In the genomic region with DNA sequence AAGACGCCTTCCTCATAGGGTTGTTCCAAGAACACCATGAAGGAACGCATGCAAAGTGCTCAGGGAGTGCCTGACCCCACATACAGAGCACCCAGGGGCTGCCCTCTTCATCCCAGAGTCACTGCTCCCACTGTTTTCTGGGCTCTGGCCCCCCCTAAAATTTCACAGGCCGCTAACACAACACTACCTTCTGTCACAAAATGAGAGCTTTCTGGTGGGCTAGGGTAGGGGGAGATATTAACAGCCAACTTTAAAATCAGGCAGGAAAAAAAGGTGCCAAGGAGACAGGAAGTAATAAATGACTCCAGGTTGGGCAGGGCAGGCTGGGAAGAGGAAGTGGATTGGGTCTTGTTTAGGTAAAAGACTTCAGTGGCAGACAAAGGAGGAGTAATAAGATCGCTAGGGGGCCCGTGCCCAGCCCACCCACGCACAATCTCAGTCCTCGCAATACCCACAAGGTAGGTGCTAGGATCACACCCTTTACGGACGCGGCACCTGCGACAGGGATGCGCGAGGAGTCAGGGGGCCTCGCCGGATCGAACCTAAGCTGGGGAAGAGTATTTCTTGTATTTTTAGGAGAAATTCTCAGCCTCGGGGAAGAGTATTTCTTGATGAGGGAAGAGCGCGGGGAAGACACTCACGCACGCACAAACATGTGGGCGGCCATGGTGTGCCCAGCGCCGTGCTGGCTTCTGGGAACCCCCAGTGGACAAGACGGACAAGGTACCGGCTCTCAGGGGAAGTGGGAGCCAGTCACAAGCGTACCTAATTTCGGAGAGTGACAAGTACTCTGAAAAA, we compare ENCODE assay signal across 8 cellular contexts. TPM values are rescaled to one million over a fixed set of nuclear protein-coding genes. Genes with fewer than 3 reads are reported as not detected.
DNase-seq lines count a peak whose midpoint lies in the region; ATAC-seq and TF ChIP-seq lines count a peak whose summit lies in the region.

No MANE protein-coding gene starts in this region.

- H3K27ac ChIP-seq in VCaP (peak overlapping the region; percentile 90), psoas muscle (peak overlapping the region; percentile 92)

- ATAC-seq in psoas muscle (no peak), HG02763 (IDR thresholded peaks at IDR 0.05; ENCODE audit: unreplicated experiment) (no peak)

- H3K36me3 ChIP-seq in psoas muscle (ENCODE audit: insufficient read depth in 1 of 2, low read depth in 1 of 2), result no peaks in the 10 kb centered on the region

- WGBS in psoas muscle, 3 donors, result 59 to 60% (median 60%) methylated on average over 28 of the region's 28 CpGs

- peak; percentile 50 for DNase-seq in SKM-1 treated with dmso at 0.1 percent for 144 hours (lab: John Stamatoyannopoulos, UW; ENCODE audit: unreplicated experiment)
- no peak for DNase-seq in SKM-1 (lab: John Stamatoyannopoulos, UW; ENCODE audit: unreplicated experiment)
- DNase-seq in fibroblast of the aortic adventitia (ENCODE audit: low read depth), result no peak
- DNase-seq in psoas muscle, result peak in 1 of 2 donors; percentile 56
- DNase-seq in NCI-H748 treated with DMSO at 0.1 percent for 48 hours (lab: John Stamatoyannopoulos, UW), result no peak
- no peak for DNase-seq in NCI-H2029 treated with DMSO at 0.1 percent for 48 hours (lab: John Stamatoyannopoulos, UW)

- intact Hi-C loops in psoas muscle (cut with DNase I), result no loop called here

- peak overlapping the region; percentile 63 for H3K4me3 ChIP-seq in fibroblast of the aortic adventitia (ENCODE audit: low read depth, low read length)
- H3K4me3 ChIP-seq in psoas muscle, result peak overlapping the region; percentile 99

- peaks cover 6% of the 10 kb centered on the region for H3K4me1 ChIP-seq in psoas muscle

- no peaks in the 10 kb centered on the region for H3K9me3 ChIP-seq in psoas muscle

- H3K27me3 ChIP-seq in psoas muscle (ENCODE audit: insufficient read depth in 3 of 3, low read length in 2 of 3), result no peaks in the 10 kb centered on the region

- TF ChIP-seq CTCF in VCaP (conservative IDR thresholded peaks at IDR 0.05) (no peak), fibroblast of the aortic adventitia (IDR thresholded peaks at IDR 0.05; ENCODE audit: insufficient read depth, low read length) (no peak), psoas muscle (IDR thresholded peaks at IDR 0.05) (no peak)

RNA-seq across cellular contexts. Expression of gene FAM118A, which starts 0.9 kb away (rescaled TPM):
- total RNA-seq in fibroblast of the aortic adventitia (ENCODE audit: low replicate concordance) (18.4 and 78.0 TPM in 2 replicates), psoas muscle (10 to 100 TPM; 14.2 to 25.5 (median 16.6) TPM)
- 10 to 100 TPM in 2 of 3 donors, 1 to 10 TPM in 1; 5.8 to 18.8 (median 15.6) TPM for polyA plus RNA-seq in psoas muscle

RNA-seq across cellular contexts. Expression of gene UPK3A, which starts 24.1 kb away (rescaled TPM):
- total RNA-seq in fibroblast of the aortic adventitia (ENCODE audit: low replicate concordance) (not detected in 2 replicates), psoas muscle (1 to 10 TPM; 1.1 to 3.9 (median 2.1) TPM)
- 10 to 100 TPM in 1 of 3 donors, 1 to 10 TPM in 1, under 1 TPM in 1; 0.93 to 11.7 (median 5.0) TPM for polyA plus RNA-seq in psoas muscle
